Comparison of ENCODE assay signal across 8 cellular contexts in the genomic region with DNA sequence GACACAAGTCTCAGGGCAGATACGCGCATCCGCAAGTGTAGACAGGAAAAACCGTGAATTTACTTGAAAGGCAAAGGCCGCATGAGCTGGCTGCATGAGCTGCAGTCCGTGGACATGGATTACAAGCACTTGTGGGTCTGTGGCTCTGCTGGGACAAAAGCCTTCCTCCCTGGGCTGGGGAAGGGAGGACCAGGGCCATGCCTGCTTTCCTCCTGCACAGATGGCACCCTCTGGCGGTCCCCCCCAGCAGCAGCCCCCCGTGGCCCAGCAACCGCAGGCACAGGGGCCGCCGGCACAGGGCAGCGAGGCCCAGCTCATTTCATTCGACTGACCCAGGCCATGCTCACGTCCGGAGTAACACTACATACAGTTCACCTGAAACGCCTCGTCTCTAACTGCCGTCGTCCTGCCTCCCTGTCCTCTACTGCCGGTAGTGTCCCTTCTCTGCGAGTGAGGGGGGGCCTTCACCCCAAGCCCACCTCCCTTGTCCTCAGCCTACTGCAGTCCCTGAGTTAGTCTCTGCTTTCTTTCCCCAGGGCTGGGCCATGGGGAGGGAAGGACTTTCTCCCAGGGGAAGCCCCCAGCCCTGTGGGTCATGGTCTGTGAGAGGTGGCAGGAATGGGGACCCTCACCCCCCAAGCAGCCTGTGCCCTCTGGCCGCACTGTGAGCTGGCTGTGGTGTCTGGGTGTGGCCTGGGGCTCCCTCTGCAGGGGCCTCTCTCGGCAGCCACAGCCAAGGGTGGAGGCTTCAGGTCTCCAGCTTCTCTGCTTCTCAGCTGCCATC. TPM values are rescaled to one million over a fixed set of nuclear protein-coding genes. Genes with fewer than 3 reads are reported as not detected.
A peak's percentile ranks its signal among the peaks of the same experiment; 100 is the strongest.
DNase-seq lines count a peak whose midpoint lies in the region; ATAC-seq, FAIRE-seq and TF ChIP-seq lines count a peak whose summit lies in the region.

No MANE protein-coding gene starts in this region.

- peaks cover 47% of the 10 kb centered on the region for H3K79me2 ChIP-seq in ACC112 (ENCODE audit: control insufficient read depth, insufficient read depth, low read length, unreplicated experiment)
- H3K79me2 ChIP-seq in HepG2 (ENCODE audit: insufficient read depth, low read length), result peaks cover 58% of the 10 kb centered on the region

- H4K20me1 ChIP-seq in HepG2 (ENCODE audit: insufficient read depth, low read length), result peaks cover 15% of the 10 kb centered on the region

- no peak overlapping the region for H2AFZ ChIP-seq in ACC112 (ENCODE audit: low read length, unreplicated experiment)
- no peak overlapping the region for H2AFZ ChIP-seq in HepG2 (ENCODE audit: low read length)

- H3K9me3 Mint-ChIP-seq in activated CD4-positive, alpha-beta memory T cell treated with anti-CD3 and anti-CD28 coated beads for 36 hours, result no peaks in the 10 kb centered on the region

- H3K27me3 Mint-ChIP-seq in activated CD4-positive, alpha-beta memory T cell treated with anti-CD3 and anti-CD28 coated beads for 36 hours, result no peaks in the 10 kb centered on the region

- H3K4me3 ChIP-seq in ACC112 (ENCODE audit: low read depth, low read length) (peak overlapping the region; percentile 86), HepG2 (replicated peaks in 1 of 3; ENCODE audit: insufficient read depth in 1 of 3, low read depth in 2 of 3, low read length in 3 of 3) (peak overlapping the region; percentile 92 to 93 (median 92)), body of pancreas (peak overlapping the region in 1 of 2 donors; percentile 80)

- peak overlapping the region; percentile 92 for H3K27ac Mint-ChIP-seq in activated CD4-positive, alpha-beta memory T cell treated with anti-CD3 and anti-CD28 coated beads for 36 hours

- no TSS peak for BruUV-seq in HepG2 (replicated peaks; lab: Mats Ljungman, UMichigan)

- H3K4me1 ChIP-seq in ACC112 (ENCODE audit: control insufficient read depth, insufficient read depth, low read length, unreplicated experiment), result peaks cover 24% of the 10 kb centered on the region
- peaks cover 33% of the 10 kb centered on the region for H3K4me1 ChIP-seq in HepG2 (ENCODE audit: insufficient read depth, low read length)
- H3K4me1 ChIP-seq in body of pancreas, result peaks cover 31% of the 10 kb centered on the region

- DNase-seq in GM13976 (ENCODE audit: low spot score) (no peak), HepG2 (ENCODE audit: low spot score) (no peak), mesenteric fat pad (ENCODE audit: low spot score) (no peak), NCI-H510A (lab: John Stamatoyannopoulos, UW) (no peak), body of pancreas (no peak)
- peak; percentile 42 for DNase-seq in activated CD4-positive, alpha-beta memory T cell treated with anti-CD3 and anti-CD28 coated beads for 36 hours

- no peaks in the 10 kb centered on the region for H3K9me3 ChIP-seq in HepG2 (ENCODE audit: low read length)
- H3K9me3 ChIP-seq in body of pancreas, result no peaks in the 10 kb centered on the region

- intact Hi-C loops in activated CD4-positive, alpha-beta memory T cell treated with anti-CD3 and anti-CD28 coated beads for 36 hours (cut with micrococcal nuclease), result loop anchor here (2.0 kb wide), 1 partner anchor 17 kb away; a partner anchor contains a TSS
- intact Hi-C loops in HepG2 (cut with micrococcal nuclease; ENCODE audit: unreplicated experiment), result loop anchor here (5.0 kb wide), 1 partner anchor 34 kb away; a partner anchor contains a TSS
- intact Hi-C loops in body of pancreas (cut with DNase I), result no loop called here

- TF ChIP-seq EP300 in HepG2 (IDR thresholded peaks at IDR 0.05; ENCODE audit: low read depth in 2 of 2, low read length in 2 of 2) (no peak), HepG2 (CRISPR knock-in tag; IDR thresholded peaks at IDR 0.05; ENCODE audit: borderline replicate concordance) (no peak)

- H3K27me3 ChIP-seq in ACC112 (ENCODE audit: insufficient read depth, low read length), result no peaks in the 10 kb centered on the region
- H3K27me3 ChIP-seq in HepG2 (ENCODE audit: control insufficient read depth in 1 of 2, insufficient read depth in 2 of 2, low read length in 2 of 2), result no peaks in the 10 kb centered on the region; a peak in 1 of 5 replicates
- no peaks in the 10 kb centered on the region for H3K27me3 ChIP-seq in body of pancreas

- peaks cover 26% of the 10 kb centered on the region; the same call in 1 of the 2 replicates for H3K36me3 ChIP-seq in ACC112 (ENCODE audit: insufficient read depth, low read length)
- peaks cover 30 to 50% of the 10 kb centered on the region in 2 experiments for H3K36me3 ChIP-seq in HepG2 (replicated peaks in 1 of 2; ENCODE audit: control insufficient read depth in 1 of 2, insufficient read depth in 2 of 2, low read length in 2 of 2)
- peaks cover 3 to 14% of the 10 kb centered on the region in 2 donors for H3K36me3 ChIP-seq in body of pancreas (replicated peaks in 1 of 2; ENCODE audit: insufficient read depth in 1 of 2, low read depth in 2 of 2)

- ATAC-seq in HepG2 (peak; percentile 51), HG02763 (IDR thresholded peaks at IDR 0.05; ENCODE audit: unreplicated experiment) (no peak), body of pancreas (no peak)

- H3K4me2 ChIP-seq in HepG2 (ENCODE audit: low read depth, low read length), result peak overlapping the region; percentile 91

- peak overlapping the region; percentile 99 for H3K9ac ChIP-seq in HepG2 (ENCODE audit: insufficient read depth, low read depth, low read length)

- TF ChIP-seq POLR2A in HepG2 (IDR thresholded peaks at IDR 0.05; ENCODE audit: insufficient read depth in 1 of 2, low read depth in 2 of 2, low read length in 2 of 2) (peak in 1 of 2 experiments; percentile 56; a peak in 2 of 4 replicates), body of pancreas (IDR thresholded peaks at IDR 0.05) (no peak)

- CTCF ChIA-PET in activated CD4-positive, alpha-beta memory T cell treated with anti-CD3 and anti-CD28 coated beads for 36 hours (lab: Charles Lee), result interaction anchor here (0.7 to 2.3 kb wide), 6 partner anchors 10 to 168 kb away, joined by 3 to 13 read pairs (median 3); a partner anchor contains a TSS
- CTCF ChIA-PET in HepG2 (lab: Yijun Ruan, JAX; ENCODE audit: low intra/inter-chr PET ratio, low total read pairs), result no interaction called here

- H3K27ac ChIP-seq in ACC112 (ENCODE audit: low read depth, low read length) (peak overlapping the region; percentile 23; the same call in 1 of the 2 replicates), HepG2 (ENCODE audit: extremely low read length, insufficient read depth, low read length) (peak overlapping the region; percentile 93), body of pancreas (peak overlapping the region in 2 of 4 donors; percentile 95 to 97)

- peak; percentile 16 for TF ChIP-seq CTCF in GM13976 (IDR thresholded peaks at IDR 0.05; ENCODE audit: borderline replicate concordance, control extremely low read depth, extremely low read depth, insufficient read depth, missing control alignments)
- TF ChIP-seq CTCF in HepG2 (CRISPR knock-in tag; IDR thresholded peaks at IDR 0.05), result peak; percentile 61
- TF ChIP-seq CTCF in body of pancreas (IDR thresholded peaks at IDR 0.05), result no peak

- 0 out of 2 replicates have a peak, but pooled peaks have one; percentile 10 for TF ChIP-seq RAD21 in HepG2 (CRISPR knock-in tag; IDR thresholded peaks at IDR 0.05)

- 71% methylated on average over 23 of the region's 23 CpGs for WGBS in HepG2 (ENCODE audit: low lambda C conversion rate)
- WGBS in body of pancreas, 2 donors, result 60 to 70% methylated on average over 17 to 23 of the region's 23 CpGs

- H3K36me3 Mint-ChIP-seq in activated CD4-positive, alpha-beta memory T cell treated with anti-CD3 and anti-CD28 coated beads for 36 hours, result peaks cover 36% of the 10 kb centered on the region

- peaks cover 31% of the 10 kb centered on the region for H3K4me1 Mint-ChIP-seq in activated CD4-positive, alpha-beta memory T cell treated with anti-CD3 and anti-CD28 coated beads for 36 hours (ENCODE audit: low read depth)

- POLR2A ChIA-PET in activated CD4-positive, alpha-beta memory T cell treated with anti-CD3 and anti-CD28 coated beads for 36 hours (lab: Charles Lee), result interaction anchor here (0.7 to 5.5 kb wide), 5 partner anchors 8 to 173 kb away, joined by 3 to 54 read pairs (median 8); a partner anchor contains a TSS
- POLR2A ChIA-PET in HepG2 (lab: Yijun Ruan, JAX), result interaction anchor here (0.7 to 4.9 kb wide), 13 partner anchors 12 to 405 kb away, joined by 3 to 143 read pairs (median 13); a partner anchor contains a TSS

- peak; percentile 15 for FAIRE-seq in HepG2 (lab: Jason Lieb, UNC)

- in situ Hi-C loops in GM13976 (cut with MboI; ENCODE audit: low sequenced_read_pairs, unreplicated experiment), result no loop called here
- in situ Hi-C loops in HepG2 (cut with HindIII; ENCODE audit: extremely low pct_ligation_motif_present, low pct_unique_long_range_greater_than_20kb), result no loop called here

- H3K4me3 Mint-ChIP-seq in activated CD4-positive, alpha-beta memory T cell treated with anti-CD3 and anti-CD28 coated beads for 36 hours, result peak overlapping the region; percentile 94

RNA-seq across cellular contexts. Expression of a gene that starts 1.7 kb away (rescaled TPM):
- 100 to 1,000 TPM; 112 to 118 TPM for total RNA-seq in activated CD4-positive, alpha-beta memory T cell treated with anti-CD3 and anti-CD28 coated beads for 36 hours
- total RNA-seq in HepG2 (2016; rRNA removed; fragmentation: Illumina TruSeq; extraction: Trizol), result 39.1 and 72.5 TPM in 2 replicates
- 76.8 and 84.3 TPM in 2 replicates for total RNA-seq in HepG2 (2016; cell fraction: cytosol; rRNA removed; fragmentation: Illumina TruSeq; extraction: Trizol; ENCODE audit: low read depth)
- 47.2 and 70.7 TPM in 2 replicates for total RNA-seq in HepG2 (2016; cell fraction: insoluble cytoplasmic fraction; rRNA removed; fragmentation: Illumina TruSeq; extraction: Trizol)
- 95.6 and 107 TPM in 2 replicates for total RNA-seq in HepG2 (2016; cell fraction: membrane; rRNA removed; fragmentation: Illumina TruSeq; extraction: Trizol)
- 26.8 and 29.8 TPM in 2 replicates for total RNA-seq in HepG2 (2016; cell fraction: nucleus; rRNA removed; fragmentation: Illumina TruSeq; extraction: Trizol)
- 94.1 and 112 TPM in 2 replicates for polyA plus RNA-seq in HepG2 (2011; rRNA removed)
- 137 and 215 TPM in 2 replicates for polyA plus RNA-seq in HepG2 (2011; cell fraction: cytosol; rRNA removed)
- polyA plus RNA-seq in HepG2 (2011; cell fraction: nucleus; rRNA removed), result 94.6 and 96.1 TPM in 2 replicates
- 83.0 and 86.6 TPM in 2 replicates for polyA plus RNA-seq in HepG2 (2012)
- polyA plus RNA-seq in HepG2 (2016; cell fraction: cytosol; fragmentation: Illumina TruSeq; extraction: Trizol; ENCODE audit: low read depth), result 367 and 487 TPM in 2 replicates
- 281 and 289 TPM in 2 replicates for polyA plus RNA-seq in HepG2 (2016; cell fraction: insoluble cytoplasmic fraction; fragmentation: Illumina TruSeq; extraction: Trizol; ENCODE audit: low read depth)
- 273 and 345 TPM in 2 replicates for polyA plus RNA-seq in HepG2 (2016; cell fraction: membrane; fragmentation: Illumina TruSeq; extraction: Trizol; ENCODE audit: low read depth)
- polyA plus RNA-seq in HepG2 (2016; cell fraction: nucleus; fragmentation: Illumina TruSeq; extraction: Trizol; ENCODE audit: insufficient read depth, low read depth), result 148 and 167 TPM in 2 replicates
- 58.6 and 62.0 TPM in 2 replicates for polyA minus RNA-seq in HepG2 (2011; rRNA and poly(A)+ RNA removed; ENCODE audit: low replicate concordance)
- polyA minus RNA-seq in HepG2 (2011; cell fraction: cytosol; rRNA and poly(A)+ RNA removed), result 34.6 and 36.8 TPM in 2 replicates
- 24.0 and 29.4 TPM in 2 replicates for polyA minus RNA-seq in HepG2 (2011; cell fraction: nucleus; rRNA and poly(A)+ RNA removed)
- 60.7 TPM for total RNA-seq in mesenteric fat pad
- total RNA-seq in body of pancreas, result 10 to 100 TPM; 17.1 to 45.8 TPM

RNA-seq across cellular contexts. Expression of a gene that starts 10.6 kb away (rescaled TPM):
- total RNA-seq in activated CD4-positive, alpha-beta memory T cell treated with anti-CD3 and anti-CD28 coated beads for 36 hours, result 10 to 100 TPM; 25.1 to 25.7 TPM
- 111 and 140 TPM in 2 replicates for total RNA-seq in HepG2 (2016; rRNA removed; fragmentation: Illumina TruSeq; extraction: Trizol)
- total RNA-seq in HepG2 (2016; cell fraction: cytosol; rRNA removed; fragmentation: Illumina TruSeq; extraction: Trizol; ENCODE audit: low read depth), result 76.5 and 89.9 TPM in 2 replicates
- 100 and 147 TPM in 2 replicates for total RNA-seq in HepG2 (2016; cell fraction: insoluble cytoplasmic fraction; rRNA removed; fragmentation: Illumina TruSeq; extraction: Trizol)
- total RNA-seq in HepG2 (2016; cell fraction: membrane; rRNA removed; fragmentation: Illumina TruSeq; extraction: Trizol), result 143 and 165 TPM in 2 replicates
- 53.5 and 61.2 TPM in 2 replicates for total RNA-seq in HepG2 (2016; cell fraction: nucleus; rRNA removed; fragmentation: Illumina TruSeq; extraction: Trizol)
- 46.5 and 59.7 TPM in 2 replicates for polyA plus RNA-seq in HepG2 (2011; rRNA removed)
- 37.0 and 59.3 TPM in 2 replicates for polyA plus RNA-seq in HepG2 (2011; cell fraction: cytosol; rRNA removed)
- polyA plus RNA-seq in HepG2 (2011; cell fraction: nucleus; rRNA removed), result 97.5 and 120 TPM in 2 replicates
- polyA plus RNA-seq in HepG2 (2012), result 28.3 and 32.0 TPM in 2 replicates
- polyA plus RNA-seq in HepG2 (2016; cell fraction: cytosol; fragmentation: Illumina TruSeq; extraction: Trizol; ENCODE audit: low read depth), result 77.4 and 92.5 TPM in 2 replicates
- polyA plus RNA-seq in HepG2 (2016; cell fraction: insoluble cytoplasmic fraction; fragmentation: Illumina TruSeq; extraction: Trizol; ENCODE audit: low read depth), result 90.7 and 117 TPM in 2 replicates
- polyA plus RNA-seq in HepG2 (2016; cell fraction: membrane; fragmentation: Illumina TruSeq; extraction: Trizol; ENCODE audit: low read depth), result 117 and 123 TPM in 2 replicates
- polyA plus RNA-seq in HepG2 (2016; cell fraction: nucleus; fragmentation: Illumina TruSeq; extraction: Trizol; ENCODE audit: insufficient read depth, low read depth), result 106 and 108 TPM in 2 replicates
- polyA minus RNA-seq in HepG2 (2011; rRNA and poly(A)+ RNA removed; ENCODE audit: low replicate concordance), result 55.9 and 103 TPM in 2 replicates
- polyA minus RNA-seq in HepG2 (2011; cell fraction: cytosol; rRNA and poly(A)+ RNA removed), result 23.3 and 25.9 TPM in 2 replicates
- 32.0 and 34.5 TPM in 2 replicates for polyA minus RNA-seq in HepG2 (2011; cell fraction: nucleus; rRNA and poly(A)+ RNA removed)
- total RNA-seq in mesenteric fat pad, result 17.0 TPM
- total RNA-seq in body of pancreas, result 10 to 100 TPM; 15.8 to 18.9 TPM

RNA-seq across cellular contexts. Expression of a gene that starts 17.7 kb away (rescaled TPM):
- total RNA-seq in activated CD4-positive, alpha-beta memory T cell treated with anti-CD3 and anti-CD28 coated beads for 36 hours, result 100 to 1,000 TPM in 1 of 2 experiments, 10 to 100 TPM in 1; 96.9 to 111 TPM
- total RNA-seq in HepG2 (2016; rRNA removed; fragmentation: Illumina TruSeq; extraction: Trizol) (54.1 and 73.3 TPM in 2 replicates), mesenteric fat pad (109 TPM), body of pancreas (10 to 100 TPM; 60.7 to 66.9 TPM)
- 23.7 and 25.3 TPM in 2 replicates for total RNA-seq in HepG2 (2016; cell fraction: cytosol; rRNA removed; fragmentation: Illumina TruSeq; extraction: Trizol; ENCODE audit: low read depth)
- total RNA-seq in HepG2 (2016; cell fraction: insoluble cytoplasmic fraction; rRNA removed; fragmentation: Illumina TruSeq; extraction: Trizol), result 46.3 and 75.5 TPM in 2 replicates
- 26.2 and 27.2 TPM in 2 replicates for total RNA-seq in HepG2 (2016; cell fraction: membrane; rRNA removed; fragmentation: Illumina TruSeq; extraction: Trizol)
- total RNA-seq in HepG2 (2016; cell fraction: nucleus; rRNA removed; fragmentation: Illumina TruSeq; extraction: Trizol), result 61.6 and 70.3 TPM in 2 replicates
- polyA plus RNA-seq in HepG2 (2011; rRNA removed), result 78.1 and 85.3 TPM in 2 replicates
- polyA plus RNA-seq in HepG2 (2011; cell fraction: cytosol; rRNA removed), result 23.0 and 37.1 TPM in 2 replicates
- polyA plus RNA-seq in HepG2 (2011; cell fraction: nucleus; rRNA removed), result 599 and 842 TPM in 2 replicates
- polyA plus RNA-seq in HepG2 (2012), result 50.3 and 58.5 TPM in 2 replicates
- polyA plus RNA-seq in HepG2 (2016; cell fraction: cytosol; fragmentation: Illumina TruSeq; extraction: Trizol; ENCODE audit: low read depth), result 10.3 and 14.6 TPM in 2 replicates
- polyA plus RNA-seq in HepG2 (2016; cell fraction: insoluble cytoplasmic fraction; fragmentation: Illumina TruSeq; extraction: Trizol; ENCODE audit: low read depth), result 49.0 and 65.5 TPM in 2 replicates
- polyA plus RNA-seq in HepG2 (2016; cell fraction: membrane; fragmentation: Illumina TruSeq; extraction: Trizol; ENCODE audit: low read depth), result 20.0 and 26.0 TPM in 2 replicates
- 239 and 240 TPM in 2 replicates for polyA plus RNA-seq in HepG2 (2016; cell fraction: nucleus; fragmentation: Illumina TruSeq; extraction: Trizol; ENCODE audit: insufficient read depth, low read depth)
- 124 and 132 TPM in 2 replicates for polyA minus RNA-seq in HepG2 (2011; rRNA and poly(A)+ RNA removed; ENCODE audit: low replicate concordance)
- 22.8 and 27.9 TPM in 2 replicates for polyA minus RNA-seq in HepG2 (2011; cell fraction: cytosol; rRNA and poly(A)+ RNA removed)
- 76.9 and 79.1 TPM in 2 replicates for polyA minus RNA-seq in HepG2 (2011; cell fraction: nucleus; rRNA and poly(A)+ RNA removed)

RNA-seq across cellular contexts. Expression of a gene that starts 17.9 kb away (rescaled TPM):
- total RNA-seq in activated CD4-positive, alpha-beta memory T cell treated with anti-CD3 and anti-CD28 coated beads for 36 hours, result 10 to 100 TPM; 15.1 to 17.1 TPM
- total RNA-seq in HepG2 (2016; rRNA removed; fragmentation: Illumina TruSeq; extraction: Trizol), result 18.8 and 20.8 TPM in 2 replicates
- total RNA-seq in HepG2 (2016; cell fraction: cytosol; rRNA removed; fragmentation: Illumina TruSeq; extraction: Trizol; ENCODE audit: low read depth), result 17.5 and 20.2 TPM in 2 replicates
- total RNA-seq in HepG2 (2016; cell fraction: insoluble cytoplasmic fraction; rRNA removed; fragmentation: Illumina TruSeq; extraction: Trizol), result 21.5 and 21.9 TPM in 2 replicates
- total RNA-seq in HepG2 (2016; cell fraction: membrane; rRNA removed; fragmentation: Illumina TruSeq; extraction: Trizol), result 24.3 and 26.3 TPM in 2 replicates
- 10.5 and 14.3 TPM in 2 replicates for total RNA-seq in HepG2 (2016; cell fraction: nucleus; rRNA removed; fragmentation: Illumina TruSeq; extraction: Trizol)
- polyA plus RNA-seq in HepG2 (2011; rRNA removed), result 30.8 and 32.1 TPM in 2 replicates
- polyA plus RNA-seq in HepG2 (2011; cell fraction: cytosol; rRNA removed), result 30.7 and 36.8 TPM in 2 replicates
- polyA plus RNA-seq in HepG2 (2011; cell fraction: nucleus; rRNA removed), result 21.1 and 26.0 TPM in 2 replicates
- polyA plus RNA-seq in HepG2 (2012), result 16.3 and 19.8 TPM in 2 replicates
- polyA plus RNA-seq in HepG2 (2016; cell fraction: cytosol; fragmentation: Illumina TruSeq; extraction: Trizol; ENCODE audit: low read depth), result 22.8 and 26.9 TPM in 2 replicates
- 25.4 and 25.5 TPM in 2 replicates for polyA plus RNA-seq in HepG2 (2016; cell fraction: insoluble cytoplasmic fraction; fragmentation: Illumina TruSeq; extraction: Trizol; ENCODE audit: low read depth)
- 24.7 and 30.0 TPM in 2 replicates for polyA plus RNA-seq in HepG2 (2016; cell fraction: membrane; fragmentation: Illumina TruSeq; extraction: Trizol; ENCODE audit: low read depth)
- 41.6 and 53.5 TPM in 2 replicates for polyA plus RNA-seq in HepG2 (2016; cell fraction: nucleus; fragmentation: Illumina TruSeq; extraction: Trizol; ENCODE audit: insufficient read depth, low read depth)
- polyA minus RNA-seq in HepG2 (2011; rRNA and poly(A)+ RNA removed; ENCODE audit: low replicate concordance), result 17.2 and 24.1 TPM in 2 replicates
- polyA minus RNA-seq in HepG2 (2011; cell fraction: cytosol; rRNA and poly(A)+ RNA removed), result 4.7 and 5.4 TPM in 2 replicates
- polyA minus RNA-seq in HepG2 (2011; cell fraction: nucleus; rRNA and poly(A)+ RNA removed), result 10.7 and 14.5 TPM in 2 replicates
- total RNA-seq in mesenteric fat pad, result 25.0 TPM
- total RNA-seq in body of pancreas, result 10 to 100 TPM; 22.8 to 47.1 TPM

RNA-seq across cellular contexts. Expression of a gene that starts 34.9 kb away (rescaled TPM):
- 10 to 100 TPM; 34.0 to 36.8 TPM for total RNA-seq in activated CD4-positive, alpha-beta memory T cell treated with anti-CD3 and anti-CD28 coated beads for 36 hours
- 34.4 and 39.1 TPM in 2 replicates for total RNA-seq in HepG2 (2016; rRNA removed; fragmentation: Illumina TruSeq; extraction: Trizol)
- 10.7 and 10.8 TPM in 2 replicates for total RNA-seq in HepG2 (2016; cell fraction: cytosol; rRNA removed; fragmentation: Illumina TruSeq; extraction: Trizol; ENCODE audit: low read depth)
- total RNA-seq in HepG2 (2016; cell fraction: insoluble cytoplasmic fraction; rRNA removed; fragmentation: Illumina TruSeq; extraction: Trizol), result 31.3 and 40.3 TPM in 2 replicates
- total RNA-seq in HepG2 (2016; cell fraction: membrane; rRNA removed; fragmentation: Illumina TruSeq; extraction: Trizol), result 16.9 and 19.0 TPM in 2 replicates
- 20.9 and 21.8 TPM in 2 replicates for total RNA-seq in HepG2 (2016; cell fraction: nucleus; rRNA removed; fragmentation: Illumina TruSeq; extraction: Trizol)
- polyA plus RNA-seq in HepG2 (2011; rRNA removed), result 14.6 and 14.7 TPM in 2 replicates
- 10.9 and 12.3 TPM in 2 replicates for polyA plus RNA-seq in HepG2 (2011; cell fraction: cytosol; rRNA removed)
- polyA plus RNA-seq in HepG2 (2011; cell fraction: nucleus; rRNA removed), result 18.8 and 20.1 TPM in 2 replicates
- polyA plus RNA-seq in HepG2 (2012), result 15.7 and 20.6 TPM in 2 replicates
- 6.0 and 6.1 TPM in 2 replicates for polyA plus RNA-seq in HepG2 (2016; cell fraction: cytosol; fragmentation: Illumina TruSeq; extraction: Trizol; ENCODE audit: low read depth)
- polyA plus RNA-seq in HepG2 (2016; cell fraction: insoluble cytoplasmic fraction; fragmentation: Illumina TruSeq; extraction: Trizol; ENCODE audit: low read depth), result 43.6 and 43.8 TPM in 2 replicates
- polyA plus RNA-seq in HepG2 (2016; cell fraction: membrane; fragmentation: Illumina TruSeq; extraction: Trizol; ENCODE audit: low read depth), result 11.4 and 11.7 TPM in 2 replicates
- polyA plus RNA-seq in HepG2 (2016; cell fraction: nucleus; fragmentation: Illumina TruSeq; extraction: Trizol; ENCODE audit: insufficient read depth, low read depth), result 75.0 and 87.7 TPM in 2 replicates
- 4.1 and 5.1 TPM in 2 replicates for polyA minus RNA-seq in HepG2 (2011; rRNA and poly(A)+ RNA removed; ENCODE audit: low replicate concordance)
- 5.1 and 5.5 TPM in 2 replicates for polyA minus RNA-seq in HepG2 (2011; cell fraction: cytosol; rRNA and poly(A)+ RNA removed)
- 7.0 and 8.8 TPM in 2 replicates for polyA minus RNA-seq in HepG2 (2011; cell fraction: nucleus; rRNA and poly(A)+ RNA removed)
- total RNA-seq in mesenteric fat pad, result 11.9 TPM
- 10 to 100 TPM in 1 of 2 donors, 1 to 10 TPM in 1; 6.2 to 21.4 TPM for total RNA-seq in body of pancreas

Comparison
In these comparisons a context has a peak if more than half of its experiments do, and no peak if none do; other contexts are left out.
1. CTCF ChIP-seq: peak in GM13976 (single experiment) and HepG2 (single experiment); none in body of pancreas (0 of 7).